Comparison of ENCODE assay signal across 1 cellular context in genomic region chr3:33982269-33982798, GRCh38.
A peak's percentile ranks its signal among the peaks of the same experiment; 100 is the strongest.
TF ChIP-seq lines count a peak whose summit lies in the region.

No MANE protein-coding gene starts in this region.

TF ChIP-seq in K562, 482 proteins besides CTCF, POLR2A, EP300 and RAD21 (continued from another document):
- TF ChIP-seq ETS1 (conservative IDR thresholded peaks at IDR 0.05; ENCODE audit: control insufficient read depth, low read depth, low read length) (no peak), MAFK (IDR thresholded peaks at IDR 0.05; ENCODE audit: low read length) (0 out of 2 replicates have a peak, but pooled peaks have one; percentile 14), MAFF (IDR thresholded peaks at IDR 0.05; ENCODE audit: low read length) (0 out of 2 replicates have a peak, but pooled peaks have one; percentile 9)
